In the genomic region with DNA sequence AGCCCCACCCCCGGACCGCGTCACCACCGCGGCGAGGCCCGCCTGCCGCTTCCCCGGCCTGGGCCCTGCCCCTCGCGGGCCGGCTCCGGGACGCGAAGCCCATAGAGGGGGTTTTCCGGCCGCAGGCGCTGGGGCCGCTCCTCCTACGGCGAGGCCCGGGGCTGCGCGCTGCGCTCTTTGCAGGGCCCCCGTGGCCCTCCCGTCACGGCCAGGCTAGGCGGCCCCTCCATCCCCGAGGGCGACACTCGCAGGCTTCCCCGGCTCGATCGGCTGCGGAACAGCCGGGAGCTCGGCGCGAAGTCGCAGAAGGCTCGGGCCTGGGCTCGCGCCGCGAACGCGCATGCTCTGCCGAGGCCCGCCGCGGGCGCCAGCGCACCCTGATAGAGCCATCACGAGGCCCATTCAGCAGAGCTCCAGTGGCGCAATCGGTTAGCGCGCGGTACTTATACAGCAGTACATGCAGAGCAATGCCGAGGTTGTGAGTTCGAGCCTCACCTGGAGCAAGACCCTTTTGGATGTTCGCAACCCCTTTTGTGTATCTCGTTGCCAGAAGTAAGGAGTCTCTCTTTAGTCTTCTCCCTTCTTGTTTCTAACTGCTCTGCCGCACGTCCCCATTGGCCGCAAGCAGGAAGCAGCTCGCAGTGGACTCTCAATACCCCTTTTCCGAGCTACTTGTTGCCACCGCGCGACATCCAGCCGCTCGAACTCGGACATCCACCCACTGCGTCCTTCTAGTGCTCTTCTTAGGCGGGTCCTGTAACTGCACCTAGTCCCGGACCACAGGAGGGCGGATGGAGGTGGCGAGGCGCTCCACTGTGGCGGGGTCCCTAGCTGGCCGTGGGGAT, we compare ENCODE assay signal across 8 cellular contexts. TPM values are rescaled to one million over a fixed set of nuclear protein-coding genes. Genes with fewer than 3 reads are reported as not detected.
DNase-seq lines count a peak whose midpoint lies in the region; TF ChIP-seq lines count a peak whose summit lies in the region.

No MANE protein-coding gene starts in this region.

- DNase-seq in COLO668 (lab: John Stamatoyannopoulos, UW; ENCODE audit: unreplicated experiment) (peak; percentile 95), GM20000 (ENCODE audit: low spot score) (peak; percentile 95), HS-5 (ENCODE audit: low read depth) (peak; percentile 93), NK-92 (lab: John Stamatoyannopoulos, UW; ENCODE audit: unreplicated experiment) (peak; percentile 58), mesenteric fat pad (ENCODE audit: low spot score) (peak; percentile 99)
- DNase-seq in activated CD8-positive, alpha-beta memory T cell treated with anti-CD3 and anti-CD28 coated beads for 4 hours (ENCODE audit: low read depth in 2 of 2): peak; percentile 82 to 85
- DNase-seq in effector memory CD4-positive, alpha-beta T cell: peak; percentile 87 to 91 (median 88)
- peak; percentile 90 for DNase-seq in stimulated activated CD8-positive, alpha-beta memory T cell treated with anti-CD3 and anti-CD28 coated beads, Interleukin-15, amount 100 ng/mL, for 1 hour (ENCODE audit: low read depth)

- no peaks in the 10 kb centered on the region for H3K27me3 ChIP-seq in effector memory CD4-positive, alpha-beta T cell (replicated peaks; ENCODE audit: control insufficient read depth, insufficient read depth, low read length, poor library complexity, severe bottlenecking)

- no peak for TF ChIP-seq CTCF in GM20000 (IDR thresholded peaks at IDR 0.05; ENCODE audit: extremely low read depth, missing control alignments)

- no peaks in the 10 kb centered on the region for H3K36me3 ChIP-seq in effector memory CD4-positive, alpha-beta T cell (ENCODE audit: control insufficient read depth, insufficient read depth, low read length)

- H3K27ac ChIP-seq in effector memory CD4-positive, alpha-beta T cell (ENCODE audit: insufficient read depth, low read length, poor library complexity, severe bottlenecking): peak overlapping the region; percentile 94

- no peaks in the 10 kb centered on the region for H3K9me3 ChIP-seq in effector memory CD4-positive, alpha-beta T cell (ENCODE audit: control insufficient read depth, low read length)

- peak overlapping the region; percentile 79 for H3K4me3 ChIP-seq in effector memory CD4-positive, alpha-beta T cell (ENCODE audit: insufficient read depth, low read depth, low read length, poor library complexity, severe bottlenecking)

- peaks cover 3% of the 10 kb centered on the region for H3K4me1 ChIP-seq in effector memory CD4-positive, alpha-beta T cell (ENCODE audit: control insufficient read depth, insufficient read depth, low read length, poor library complexity, severe bottlenecking)

RNA-seq across cellular contexts. Expression of a gene that starts 18.0 kb away (rescaled TPM):
- total RNA-seq in mesenteric fat pad: 2.8 TPM

RNA-seq across cellular contexts. Expression of a gene that starts 46.4 kb away (rescaled TPM):
- total RNA-seq in mesenteric fat pad: 0.84 TPM

Comparison
In these comparisons a context has a peak if more than half of its experiments do, and no peak if none do; other contexts are left out.
1. Peak in every context shown above with its lines: DNase-seq, H3K4me3 ChIP-seq and H3K27ac ChIP-seq.